Comparison of ENCODE assay signal across 15 cellular contexts in the genomic region with DNA sequence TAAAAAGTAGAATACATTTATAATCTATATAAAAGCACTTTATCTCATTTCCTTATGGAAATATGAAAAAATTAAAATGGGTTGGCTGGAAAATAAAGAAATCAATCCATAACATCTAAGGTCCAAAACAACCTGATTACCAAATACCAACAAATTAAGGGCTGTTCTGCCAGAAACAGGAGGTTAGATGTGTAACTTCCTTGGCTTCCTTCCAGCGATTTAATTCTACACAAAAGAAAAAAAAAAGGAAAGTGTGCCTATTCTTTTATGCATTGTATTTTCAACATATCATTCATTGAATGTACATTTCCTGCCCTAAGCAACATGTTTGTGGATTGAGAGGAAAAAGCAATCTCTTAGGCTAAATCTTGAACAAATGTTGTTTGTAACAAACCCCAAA. TPM values are rescaled to one million over a fixed set of nuclear protein-coding genes. Genes with fewer than 3 reads are reported as not detected.
A peak's percentile ranks its signal among the peaks of the same experiment; 100 is the strongest.
DNase-seq lines count a peak whose midpoint lies in the region; FAIRE-seq and TF ChIP-seq lines count a peak whose summit lies in the region.
"Had no signal": no experiment of that assay in that cellular context is flagged by ENCODE, and none has a peak within 500 bp of the region (broad histone marks: within the 10 kb centered on the region; RNA-seq: fewer than 3 reads in every experiment).

No MANE protein-coding gene starts in this region.

- H3K36me3 ChIP-seq in HEK293 (ENCODE audit: control insufficient read depth in 2 of 2, insufficient read depth in 1 of 2, low read length in 2 of 2) (no peaks in the 10 kb centered on the region), bronchial epithelial cell (ENCODE audit: control insufficient read depth, insufficient read depth, low read length) (no peaks in the 10 kb centered on the region)
- H3K36me3 ChIP-seq: BLaER1 treated with 17β-estradiol and CSF1 and Interleukin-3, amounts not matched to agents 10 nM and 100 nM had no signal

- H3K9me3 ChIP-seq in HEK293 (ENCODE audit: control insufficient read depth, insufficient read depth, low read depth, low read length): no peaks in the 10 kb centered on the region

- TF ChIP-seq CTCF in HEK293 (tag by site-specific recombination; IDR thresholded peaks at IDR 0.05) (no peak), bronchial epithelial cell (IDR thresholded peaks at IDR 0.05; ENCODE audit: insufficient read depth, low read length, severe bottlenecking) (no peak), RWPE1 (conservative IDR thresholded peaks at IDR 0.05; ENCODE audit: low read depth) (no peak)

- FAIRE-seq in bronchial epithelial cell (lab: Jason Lieb, UNC): no peak
- FAIRE-seq: RCC 7860 had no signal

- no peak overlapping the region for H3K27ac ChIP-seq in HEK293 (ENCODE audit: extremely low read depth, low read depth, low read length)
- no peak overlapping the region for H3K27ac ChIP-seq in RWPE1
- H3K27ac ChIP-seq: 22Rv1; BLaER1 treated with 17β-estradiol and CSF1 and Interleukin-3, amounts not matched to agents 10 nM and 100 nM had no signal

- peak; percentile 12 for DNase-seq in DMS 273 (lab: John Stamatoyannopoulos, UW; ENCODE audit: unreplicated experiment)
- no peak for DNase-seq in DMS 273 treated with DMSO at 0.1 percent for 48 hours (lab: John Stamatoyannopoulos, UW)
- DNase-seq in bronchial epithelial cell (ENCODE audit: low read depth): peak; percentile 13
- DNase-seq in foreskin melanocyte: peak; percentile 17
- no peak for DNase-seq in NCI-H2196 (lab: John Stamatoyannopoulos, UW; ENCODE audit: unreplicated experiment)
- DNase-seq in iPS-NIHi7 (ENCODE audit: extremely low spot score): no peak
- no peak for DNase-seq in RWPE1 (ENCODE audit: low spot score)
- DNase-seq: Karpas-422, NCI-H1417 treated with DMSO at 0.1 percent for 48 hours, SIG-M5 had no signal

- POLR2A ChIA-PET in HEK293 (lab: Yijun Ruan, JAX) (no interaction called here), RWPE1 (lab: Yijun Ruan, JAX; ENCODE audit: low non-redundant PET) (no interaction called here)

- no peaks in the 10 kb centered on the region for H3K4me1 ChIP-seq in HEK293 (ENCODE audit: control insufficient read depth, insufficient read depth, low read length)

- CTCF ChIA-PET in HEK293 (lab: Yijun Ruan, JAX) (no interaction called here), RWPE1 (lab: Yijun Ruan, JAX) (interaction anchor here (0.7 kb wide), 1 partner anchor 52 kb away, joined by 7 read pairs; no protein-coding TSS in a partner anchor)

- H3K27me3 ChIP-seq in bronchial epithelial cell (ENCODE audit: control insufficient read depth, insufficient read depth, low read length): no peaks in the 10 kb centered on the region
- H3K27me3 ChIP-seq: BLaER1 treated with 17β-estradiol and CSF1 and Interleukin-3, amounts not matched to agents 10 nM and 100 nM had no signal

- no peak overlapping the region for H3K4me3 ChIP-seq in HEK293 (ENCODE audit: low read depth, low read length)
- no peak overlapping the region for H3K4me3 ChIP-seq in bronchial epithelial cell (ENCODE audit: low read depth, low read length)
- H3K4me3 ChIP-seq: BLaER1 treated with 17β-estradiol and CSF1 and Interleukin-3, amounts not matched to agents 10 nM and 100 nM; GM23338 had no signal

TF ChIP-seq in HEK293, 187 proteins besides CTCF, POLR2A, EP300 and RAD21:
- TF ChIP-seq GFI1B (tag by site-specific recombination; IDR thresholded peaks at IDR 0.05): no peak
- 0 out of 2 replicates have a peak, but pooled peaks have one; percentile 23 for TF ChIP-seq ZNF600 (tag by site-specific recombination; IDR thresholded peaks at IDR 0.05)

RNA-seq across cellular contexts. Expression of gene USP6NL, which starts 36.2 kb away (rescaled TPM):
- 8.7 and 15.9 TPM in 2 replicates for total RNA-seq in bronchial epithelial cell

Comparison
In these comparisons a context has a peak if more than half of its experiments do, and no peak if none do; other contexts are left out.
1. DNase-seq: peak in DMS 273 (single experiment), bronchial epithelial cell (single experiment) and foreskin melanocyte (single experiment); none in DMS 273 treated with DMSO at 0.1 percent for 48 hours (single experiment), NCI-H2196 (single experiment), iPS-NIHi7 (single experiment) and RWPE1 (single experiment).